Comparison of ENCODE assay signal across 8 cellular contexts in genomic region chr22:41367680-41368542, GRCh38. TPM values are rescaled to one million over a fixed set of nuclear protein-coding genes. Genes with fewer than 3 reads are reported as not detected.
DNase-seq lines count a peak whose midpoint lies in the region; ATAC-seq, FAIRE-seq and TF ChIP-seq lines count a peak whose summit lies in the region.

No MANE protein-coding gene starts in this region.

- TF ChIP-seq EP300 in HepG2 (IDR thresholded peaks at IDR 0.05; ENCODE audit: low read depth in 2 of 2, low read length in 2 of 2) = no peak
- no peak for TF ChIP-seq EP300 in HepG2 (CRISPR knock-in tag; IDR thresholded peaks at IDR 0.05; ENCODE audit: borderline replicate concordance)

- H3K9ac ChIP-seq in HepG2 (ENCODE audit: insufficient read depth, low read depth, low read length) = peak overlapping the region; percentile 2; the same call in 1 of the 2 replicates

- H3K36me3 ChIP-seq in HepG2 (replicated peaks in 1 of 2; ENCODE audit: control insufficient read depth in 1 of 2, insufficient read depth in 2 of 2, low read length in 2 of 2) (no peaks in the 10 kb centered on the region), tibial artery (peaks cover 0 to 13% (median 0%) of the 10 kb centered on the region in 3 donors)

- H3K36me3 Mint-ChIP-seq in MCF 10A (ENCODE audit: insufficient read depth, unreplicated experiment) = no peaks in the 10 kb centered on the region

- intact Hi-C loops in MCF 10A (cut with micrococcal nuclease) = no loop called here
- intact Hi-C loops in HepG2 (cut with micrococcal nuclease; ENCODE audit: unreplicated experiment) = loop anchor here (10.0 kb wide), 1 partner anchor 63 kb away; the partner anchor contains the start of gene ZC3H7B
- intact Hi-C loops in tibial artery (cut with DNase I; ENCODE audit: low total_unique reads) = loop anchor here (10.0 kb wide), 1 partner anchor 63 kb away; the partner anchor contains the start of gene ZC3H7B

- no peaks in the 10 kb centered on the region for H3K79me2 ChIP-seq in HepG2 (ENCODE audit: insufficient read depth, low read length)

- peak overlapping the region; percentile 68 for H3K4me2 ChIP-seq in HepG2 (ENCODE audit: low read depth, low read length)

- DNase-seq in NCI-H524 (lab: John Stamatoyannopoulos, UW) (peak; percentile 55 to 75), NCI-H524 treated with DMSO at 0.1 percent for 48 hours (lab: John Stamatoyannopoulos, UW) (no peak), MCF 10A (ENCODE audit: unreplicated experiment) (no peak), HepG2 (ENCODE audit: low spot score) (peak; percentile 39), tibial artery (peak; percentile 54 to 86), GOT3 (lab: John Stamatoyannopoulos, UW) (no peak), iPS-NIHi11 (ENCODE audit: low spot score) (no peak)

- no peaks in the 10 kb centered on the region for H4K20me1 ChIP-seq in HepG2 (ENCODE audit: insufficient read depth, low read length)

- H3K4me3 ChIP-seq in HepG2 (replicated peaks in 1 of 3; ENCODE audit: insufficient read depth in 1 of 3, low read depth in 2 of 3, low read length in 3 of 3) = peak overlapping the region in 2 of 3 experiments; percentile 34 to 61; a peak in 3 of 6 replicates
- peak overlapping the region; percentile 47 to 60 for H3K4me3 ChIP-seq in tibial artery

- no peaks in the 10 kb centered on the region for H3K27me3 Mint-ChIP-seq in MCF 10A (ENCODE audit: insufficient read depth, unreplicated experiment)

- no TSS peak for BruUV-seq in MCF 10A (replicated peaks; lab: Mats Ljungman, UMichigan)
- no TSS peak for BruUV-seq in HepG2 (replicated peaks; lab: Mats Ljungman, UMichigan)

- in situ Hi-C loops in HepG2 (cut with HindIII; ENCODE audit: extremely low pct_ligation_motif_present, low pct_unique_long_range_greater_than_20kb) = no loop called here

- ATAC-seq in HepG2 (peak; percentile 14), HG02973 (IDR thresholded peaks at IDR 0.05; ENCODE audit: unreplicated experiment) (no peak)

- H3K27me3 ChIP-seq in HepG2 (ENCODE audit: control insufficient read depth in 1 of 2, insufficient read depth in 2 of 2, low read length in 2 of 2) (no peaks in the 10 kb centered on the region; a peak in 1 of 5 replicates), tibial artery (no peaks in the 10 kb centered on the region)

- FAIRE-seq in HepG2 (lab: Jason Lieb, UNC) = no peak

- H3K4me1 ChIP-seq in HepG2 (ENCODE audit: insufficient read depth, low read length) = peaks cover 53% of the 10 kb centered on the region
- H3K4me1 ChIP-seq in tibial artery = peaks cover 0 to 49% (median 24%) of the 10 kb centered on the region in 4 donors

- POLR2A ChIA-PET in MCF 10A (lab: Yijun Ruan, JAX) (interaction anchor here (0.9 to 4.6 kb wide), 7 partner anchors 8 to 88 kb away, joined by 3 to 46 read pairs (median 6); partner anchors contain the start of genes RANGAP1, TEF and ZC3H7B), HepG2 (lab: Yijun Ruan, JAX) (interaction anchor here (0.9 to 7.5 kb wide), 5 partner anchors 14 to 82 kb away, joined by 3 to 135 read pairs (median 4); partner anchors contain the start of genes RANGAP1, TEF and TOB2)

- no peaks in the 10 kb centered on the region for H3K9me3 Mint-ChIP-seq in MCF 10A (ENCODE audit: unreplicated experiment)

- CTCF ChIA-PET in MCF 10A (lab: Yijun Ruan, JAX) = interaction anchor here (0.6 to 2.2 kb wide), 6 partner anchors 9 to 1069 kb away, joined by 3 to 10 read pairs (median 4); no protein-coding TSS in a partner anchor
- CTCF ChIA-PET in HepG2 (lab: Yijun Ruan, JAX; ENCODE audit: low intra/inter-chr PET ratio, low total read pairs) = no interaction called here

- TF ChIP-seq RAD21 in HepG2 (CRISPR knock-in tag; IDR thresholded peaks at IDR 0.05) = no peak

- no peaks in the 10 kb centered on the region for H3K9me3 ChIP-seq in HepG2 (ENCODE audit: low read length)
- no peaks in the 10 kb centered on the region for H3K9me3 ChIP-seq in tibial artery

- peaks cover 9% of the 10 kb centered on the region for H3K4me1 Mint-ChIP-seq in MCF 10A (ENCODE audit: insufficient read depth, unreplicated experiment)

- H3K27ac Mint-ChIP-seq in MCF 10A (ENCODE audit: low read depth, unreplicated experiment) = no peak overlapping the region

- TF ChIP-seq POLR2A in HepG2 (IDR thresholded peaks at IDR 0.05; ENCODE audit: insufficient read depth in 1 of 2, low read depth in 2 of 2, low read length in 2 of 2) = no peak

- H2AFZ ChIP-seq in HepG2 (ENCODE audit: low read length) = no peak overlapping the region

- H3K27ac ChIP-seq in HepG2 (ENCODE audit: extremely low read length, insufficient read depth, low read length) = no peak overlapping the region
- peak overlapping the region; percentile 51 to 74 for H3K27ac ChIP-seq in tibial artery

- TF ChIP-seq CTCF in MCF 10A (IDR thresholded peaks at IDR 0.05; ENCODE audit: unreplicated experiment) (no peak), HepG2 (CRISPR knock-in tag; IDR thresholded peaks at IDR 0.05) (no peak), tibial artery (IDR thresholded peaks at IDR 0.05) (no peak)

- 32% methylated on average over 14 of the region's 18 CpGs for WGBS in HepG2 (ENCODE audit: low lambda C conversion rate)

- peak overlapping the region; percentile 47 for H3K4me3 Mint-ChIP-seq in MCF 10A (ENCODE audit: unreplicated experiment)

TF ChIP-seq in HepG2, 621 proteins besides CTCF, POLR2A, EP300 and RAD21 (continues in another document):
- peak; percentile 31; the same call in 1 of the 2 replicates for TF ChIP-seq TEF (CRISPR knock-in tag; IDR thresholded peaks at IDR 0.05)
- no peak for TF ChIP-seq ZSCAN25 (CRISPR knock-in tag; IDR thresholded peaks at IDR 0.05)
- TF ChIP-seq TP53 (CRISPR knock-in tag; conservative IDR thresholded peaks at IDR 0.05) = no peak
- TF ChIP-seq ONECUT2 (CRISPR knock-in tag; IDR thresholded peaks at IDR 0.05) = no peak
- 0 out of 2 replicates have a peak, but pooled peaks have one; percentile 36 for TF ChIP-seq ZFP37 (CRISPR knock-in tag; IDR thresholded peaks at IDR 0.05; ENCODE audit: borderline replicate concordance)
- no peak for TF ChIP-seq HNRNPH1 (optimal IDR thresholded peaks at IDR 0.05; ENCODE audit: low read depth, low read length)
- no peak for TF ChIP-seq ZKSCAN1 (IDR thresholded peaks at IDR 0.05; ENCODE audit: low read length)
- peak; percentile 7 for TF ChIP-seq SRSF1 (optimal IDR thresholded peaks at IDR 0.05; ENCODE audit: low read depth, low read length)
- no peak for TF ChIP-seq ISL2 (CRISPR knock-in tag; IDR thresholded peaks at IDR 0.05)
- no peak for TF ChIP-seq TBL1XR1 (IDR thresholded peaks at IDR 0.05; ENCODE audit: borderline replicate concordance, low read length, partially characterized antibody)
- TF ChIP-seq ATF4 (CRISPR knock-in tag; IDR thresholded peaks at IDR 0.05) = 0 out of 4 replicates have a peak, but pooled peaks of 1 of the 2 experiments have one; percentile 7
- no peak for TF ChIP-seq CENPX (CRISPR knock-in tag; IDR thresholded peaks at IDR 0.05)
- peak; percentile 36; the same call in 1 of the 2 replicates for TF ChIP-seq MAX (IDR thresholded peaks at IDR 0.05)
- TF ChIP-seq CHD4 (IDR thresholded peaks at IDR 0.05; ENCODE audit: borderline replicate concordance, low read length) = no peak
- TF ChIP-seq ADNP (CRISPR knock-in tag; IDR thresholded peaks at IDR 0.05) = no peak
- no peak for TF ChIP-seq NFATC3 (CRISPR knock-in tag; IDR thresholded peaks at IDR 0.05)
- TF ChIP-seq GATAD2A (CRISPR knock-in tag; IDR thresholded peaks at IDR 0.05) = 0 out of 2 replicates have a peak, but pooled peaks have one; percentile 12
- no peak for TF ChIP-seq CBFB (CRISPR knock-in tag; IDR thresholded peaks at IDR 0.05)

RNA-seq across cellular contexts. Expression of gene TEF, which starts 13.8 kb away (rescaled TPM):
- total RNA-seq in MCF 10A (2022) = 2.2 and 4.2 TPM in 2 replicates
- total RNA-seq in HepG2 (2016; rRNA removed; fragmentation: Illumina TruSeq; extraction: Trizol) = 7.6 and 8.2 TPM in 2 replicates
- total RNA-seq in HepG2 (2016; cell fraction: cytosol; rRNA removed; fragmentation: Illumina TruSeq; extraction: Trizol; ENCODE audit: low read depth) = 1.2 and 1.4 TPM in 2 replicates
- 6.8 and 7.9 TPM in 2 replicates for total RNA-seq in HepG2 (2016; cell fraction: insoluble cytoplasmic fraction; rRNA removed; fragmentation: Illumina TruSeq; extraction: Trizol)
- total RNA-seq in HepG2 (2016; cell fraction: membrane; rRNA removed; fragmentation: Illumina TruSeq; extraction: Trizol) = 4.4 and 4.7 TPM in 2 replicates
- 4.9 and 6.0 TPM in 2 replicates for total RNA-seq in HepG2 (2016; cell fraction: nucleus; rRNA removed; fragmentation: Illumina TruSeq; extraction: Trizol)
- polyA plus RNA-seq in HepG2 (2011; rRNA removed) = 11.2 and 13.9 TPM in 2 replicates
- polyA plus RNA-seq in HepG2 (2011; cell fraction: cytosol; rRNA removed) = 7.0 and 7.4 TPM in 2 replicates
- 11.3 and 13.2 TPM in 2 replicates for polyA plus RNA-seq in HepG2 (2011; cell fraction: nucleus; rRNA removed)
- 4.4 and 5.9 TPM in 2 replicates for polyA plus RNA-seq in HepG2 (2012)
- 0.47 and 0.59 TPM in 2 replicates for polyA plus RNA-seq in HepG2 (2016; cell fraction: cytosol; fragmentation: Illumina TruSeq; extraction: Trizol; ENCODE audit: low read depth)
- polyA plus RNA-seq in HepG2 (2016; cell fraction: insoluble cytoplasmic fraction; fragmentation: Illumina TruSeq; extraction: Trizol; ENCODE audit: low read depth) = 5.6 and 6.0 TPM in 2 replicates
- polyA plus RNA-seq in HepG2 (2016; cell fraction: membrane; fragmentation: Illumina TruSeq; extraction: Trizol; ENCODE audit: low read depth) = 2.1 and 2.3 TPM in 2 replicates
- 7.1 and 7.2 TPM in 2 replicates for polyA plus RNA-seq in HepG2 (2016; cell fraction: nucleus; fragmentation: Illumina TruSeq; extraction: Trizol; ENCODE audit: insufficient read depth, low read depth)
- polyA minus RNA-seq in HepG2 (2011; rRNA and poly(A)+ RNA removed; ENCODE audit: low replicate concordance) = 7.9 and 26.0 TPM in 2 replicates
- 7.2 and 7.3 TPM in 2 replicates for polyA minus RNA-seq in HepG2 (2011; cell fraction: cytosol; rRNA and poly(A)+ RNA removed)
- polyA minus RNA-seq in HepG2 (2011; cell fraction: nucleus; rRNA and poly(A)+ RNA removed) = 4.7 and 5.0 TPM in 2 replicates

Comparison
In these comparisons a context has a peak if more than half of its experiments do, and no peak if none do; other contexts are left out.
1. DNase-seq: peak in NCI-H524 (2 of 2), HepG2 (single experiment) and tibial artery (2 of 2); none in NCI-H524 treated with DMSO at 0.1 percent for 48 hours (single experiment), MCF 10A (single experiment), GOT3 (single experiment) and iPS-NIHi11 (single experiment).